23 cellular contexts compared by ENCODE assay signal in genomic region chr1:20475002-20475401, GRCh38.
"Had no signal": no experiment of that assay in that cellular context is flagged by ENCODE, and none has a peak within 500 bp of the region (broad histone marks: within the 10 kb centered on the region; RNA-seq: fewer than 3 reads in every experiment).

No MANE protein-coding gene starts in this region.

- H3K9me3 ChIP-seq: lower lobe of right lung, pancreas, sigmoid colon, thyroid gland had no signal

- H3K27ac Mint-ChIP-seq: activated naive CD4-positive, alpha-beta T cell treated with anti-CD3 and anti-CD28 coated beads for 36 hours; stimulated activated naive B cell treated with anti-CD40 and anti-IgM and Interleukin-4, amounts not matched to agents 10 μg/mL and 1 μg/mL and 100 μg/mL, for 72 hours had no signal

- DNase-seq: activated CD4-positive, alpha-beta T cell treated with anti-CD3 and anti-CD28 coated beads, Interleukin-2, amount 50 U/mL, for 1 hour; activated CD4-positive, CD25-positive, alpha-beta regulatory T cell treated with anti-CD3 and anti-CD28 coated beads, Interleukin-2, amount 50 U/mL, for 72 hours; activated CD8-positive, alpha-beta memory T cell treated with anti-CD3 and anti-CD28 coated beads, Interleukin-2, amount 50 U/mL, for 4 hours; activated naive CD4-positive, alpha-beta T cell treated with anti-CD3 and anti-CD28 coated beads for 36 hours; activated T-cell treated with anti-CD3 and anti-CD28 coated beads, Interleukin-2, amount 50 U/mL, for 4 hours; anterior cingulate cortex; brain microvascular endothelial cell; central memory CD4-positive, alpha-beta T cell; erythroblast; foreskin melanocyte; glutamatergic neuron; hypothalamus; islet precursor cell; lower lobe of right lung; pancreas; sigmoid colon; stimulated activated CD4-positive, alpha-beta T cell treated with anti-CD3 and anti-CD28 coated beads, Interleukin-4, amount 100 ng/mL, for 24 hours; stimulated activated naive B cell treated with anti-CD40 and anti-IgM and Interleukin-4, amounts not matched to agents 10 μg/mL and 1 μg/mL and 100 μg/mL, for 72 hours; T-helper 1 cell; thyroid gland had no signal

- H3K27me3 ChIP-seq: brain microvascular endothelial cell, pancreas, thyroid gland had no signal

- FAIRE-seq: endometrium, pancreas, urothelium cell line had no signal

- H3K36me3 Mint-ChIP-seq: stimulated activated naive B cell treated with anti-CD40 and anti-IgM and Interleukin-4, amounts not matched to agents 10 μg/mL and 1 μg/mL and 100 μg/mL, for 72 hours had no signal

- H3K4me1 ChIP-seq: thyroid gland had no signal

- H3K4me3 Mint-ChIP-seq: activated naive CD4-positive, alpha-beta T cell treated with anti-CD3 and anti-CD28 coated beads for 36 hours; activated T-cell treated with anti-CD3 and anti-CD28 coated beads, Interleukin-2, amount 50 U/mL, for 4 hours; stimulated activated naive B cell treated with anti-CD40 and anti-IgM and Interleukin-4, amounts not matched to agents 10 μg/mL and 1 μg/mL and 100 μg/mL, for 72 hours had no signal

- ATAC-seq: activated T-cell treated with anti-CD3 and anti-CD28 coated beads, Interleukin-2, amount 50 U/mL, for 4 hours; lower lobe of right lung; pancreas; stimulated activated naive B cell treated with anti-CD40 and anti-IgM and Interleukin-4, amounts not matched to agents 10 μg/mL and 1 μg/mL and 100 μg/mL, for 72 hours had no signal

- H3K27ac ChIP-seq: brain microvascular endothelial cell, coronary artery, lower lobe of right lung, pancreas, thyroid gland had no signal

- H3K4me3 ChIP-seq: coronary artery, lower lobe of right lung, pancreas, sigmoid colon, thyroid gland had no signal

- H3K36me3 ChIP-seq: brain microvascular endothelial cell, lower lobe of right lung, pancreas, sigmoid colon, thyroid gland had no signal

- H3K9me3 Mint-ChIP-seq: activated naive CD4-positive, alpha-beta T cell treated with anti-CD3 and anti-CD28 coated beads for 36 hours; activated T-cell treated with anti-CD3 and anti-CD28 coated beads, Interleukin-2, amount 50 U/mL, for 4 hours; stimulated activated naive B cell treated with anti-CD40 and anti-IgM and Interleukin-4, amounts not matched to agents 10 μg/mL and 1 μg/mL and 100 μg/mL, for 72 hours had no signal
